ENCODE assay signal across 1 cellular context in genomic region chr3:150603090-150603887, GRCh38.
A peak's percentile ranks its signal among the peaks of the same experiment; 100 is the strongest.
TF ChIP-seq lines count a peak whose summit lies in the region.

Gene SELENOT (plus strand): TSS chr3:150603321. CDS start chr3:150603363, 42 bp downstream.

TF ChIP-seq in HepG2, 621 proteins besides CTCF, POLR2A, EP300 and RAD21 (continued from another document and continues in another):
- TF ChIP-seq, protein P1, sequence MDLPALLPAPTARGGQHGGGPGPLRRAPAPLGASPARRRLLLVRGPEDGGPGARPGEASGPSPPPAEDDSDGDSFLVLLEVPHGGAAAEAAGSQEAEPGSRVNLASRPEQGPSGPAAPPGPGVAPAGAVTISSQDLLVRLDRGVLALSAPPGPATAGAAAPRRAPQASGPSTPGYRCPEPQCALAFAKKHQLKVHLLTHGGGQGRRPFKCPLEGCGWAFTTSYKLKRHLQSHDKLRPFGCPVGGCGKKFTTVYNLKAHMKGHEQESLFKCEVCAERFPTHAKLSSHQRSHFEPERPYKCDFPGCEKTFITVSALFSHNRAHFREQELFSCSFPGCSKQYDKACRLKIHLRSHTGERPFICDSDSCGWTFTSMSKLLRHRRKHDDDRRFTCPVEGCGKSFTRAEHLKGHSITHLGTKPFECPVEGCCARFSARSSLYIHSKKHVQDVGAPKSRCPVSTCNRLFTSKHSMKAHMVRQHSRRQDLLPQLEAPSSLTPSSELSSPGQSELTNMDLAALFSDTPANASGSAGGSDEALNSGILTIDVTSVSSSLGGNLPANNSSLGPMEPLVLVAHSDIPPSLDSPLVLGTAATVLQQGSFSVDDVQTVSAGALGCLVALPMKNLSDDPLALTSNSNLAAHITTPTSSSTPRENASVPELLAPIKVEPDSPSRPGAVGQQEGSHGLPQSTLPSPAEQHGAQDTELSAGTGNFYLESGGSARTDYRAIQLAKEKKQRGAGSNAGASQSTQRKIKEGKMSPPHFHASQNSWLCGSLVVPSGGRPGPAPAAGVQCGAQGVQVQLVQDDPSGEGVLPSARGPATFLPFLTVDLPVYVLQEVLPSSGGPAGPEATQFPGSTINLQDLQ (CRISPR knock-in tag; IDR thresholded peaks at IDR 0.05): peak; percentile 92
- peak; percentile 99 for TF ChIP-seq TAF1 (CRISPR knock-in tag; IDR thresholded peaks at IDR 0.05)
- no peak for TF ChIP-seq IKZF4 (CRISPR knock-in tag; IDR thresholded peaks at IDR 0.05; ENCODE audit: borderline replicate concordance, low read depth, not compliant biosample characterization)
- TF ChIP-seq NCOA2 (CRISPR knock-in tag; IDR thresholded peaks at IDR 0.05): peak; percentile 44
- TF ChIP-seq, protein P2, sequence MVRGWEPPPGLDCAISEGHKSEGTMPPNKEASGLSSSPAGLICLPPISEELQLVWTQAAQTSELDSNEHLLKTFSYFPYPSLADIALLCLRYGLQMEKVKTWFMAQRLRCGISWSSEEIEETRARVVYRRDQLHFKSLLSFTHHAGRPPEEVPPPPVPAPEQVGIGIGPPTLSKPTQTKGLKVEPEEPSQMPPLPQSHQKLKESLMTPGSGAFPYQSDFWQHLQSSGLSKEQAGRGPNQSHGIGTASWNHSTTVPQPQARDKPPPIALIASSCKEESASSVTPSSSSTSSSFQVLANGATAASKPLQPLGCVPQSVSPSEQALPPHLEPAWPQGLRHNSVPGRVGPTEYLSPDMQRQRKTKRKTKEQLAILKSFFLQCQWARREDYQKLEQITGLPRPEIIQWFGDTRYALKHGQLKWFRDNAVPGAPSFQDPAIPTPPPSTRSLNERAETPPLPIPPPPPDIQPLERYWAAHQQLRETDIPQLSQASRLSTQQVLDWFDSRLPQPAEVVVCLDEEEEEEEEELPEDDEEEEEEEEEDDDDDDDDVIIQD (CRISPR knock-in tag; IDR thresholded peaks at IDR 0.05; ENCODE audit: low read depth): peak; percentile 50; the same call in 1 of the 2 replicates
- TF ChIP-seq AKAP8 (CRISPR knock-in tag; IDR thresholded peaks at IDR 0.05): peak; percentile 51; the same call in 1 of the 2 replicates
- peak; percentile 84; the same call in 1 of the 2 replicates for TF ChIP-seq THAP9 (CRISPR knock-in tag; IDR thresholded peaks at IDR 0.05; ENCODE audit: borderline replicate concordance)
- TF ChIP-seq KDM2A (CRISPR knock-in tag; IDR thresholded peaks at IDR 0.05; ENCODE audit: borderline replicate concordance, low read depth): peak; percentile 80; the same call in 1 of the 2 replicates
- TF ChIP-seq HNF4A (CRISPR knock-in tag; IDR thresholded peaks at IDR 0.05): peak; percentile 5; the same call in 1 of the 2 replicates
- peak; percentile 81 for TF ChIP-seq ZNF160 (CRISPR knock-in tag; IDR thresholded peaks at IDR 0.05)
- TF ChIP-seq ZNF329 (CRISPR knock-in tag; IDR thresholded peaks at IDR 0.05; ENCODE audit: low read depth): no peak
- peak; percentile 82; the same call in 1 of the 2 replicates for TF ChIP-seq FOXJ3 (CRISPR knock-in tag; IDR thresholded peaks at IDR 0.05; ENCODE audit: borderline replicate concordance)
- TF ChIP-seq EHMT2 (IDR thresholded peaks at IDR 0.05; ENCODE audit: borderline replicate concordance, low read depth, low read length): no peak
- peak; percentile 66; the same call in 1 of the 2 replicates for TF ChIP-seq BRCA1 (CRISPR knock-in tag; IDR thresholded peaks at IDR 0.05)
- TF ChIP-seq ZMYM3 (CRISPR knock-in tag; IDR thresholded peaks at IDR 0.05): peak; percentile 46; the same call in 1 of the 2 replicates
- peak; percentile 57; the same call in 1 of the 2 replicates for TF ChIP-seq ZNF878 (CRISPR knock-in tag; IDR thresholded peaks at IDR 0.05)
- TF ChIP-seq PITX1 (CRISPR knock-in tag; IDR thresholded peaks at IDR 0.05): no peak; the same call in 1 of the 2 replicates
- TF ChIP-seq POLR2AphosphoS2 (IDR thresholded peaks at IDR 0.05; ENCODE audit: low read depth, low read length): no peak
- peak; percentile 49; the same call in 1 of the 2 replicates for TF ChIP-seq ZNF556 (CRISPR knock-in tag; IDR thresholded peaks at IDR 0.05; ENCODE audit: borderline replicate concordance)
- TF ChIP-seq ETV5 (CRISPR knock-in tag; IDR thresholded peaks at IDR 0.05; ENCODE audit: borderline replicate concordance): no peak
- peak; percentile 13 for TF ChIP-seq ZEB1 (IDR thresholded peaks at IDR 0.05; ENCODE audit: insufficient replicate concordance, low read depth)
- no peak for TF ChIP-seq MIER2 (CRISPR knock-in tag; IDR thresholded peaks at IDR 0.05)
- peak; percentile 47; the same call in 1 of the 2 replicates for TF ChIP-seq ZSCAN25 (CRISPR knock-in tag; IDR thresholded peaks at IDR 0.05)
- TF ChIP-seq, protein P3, sequence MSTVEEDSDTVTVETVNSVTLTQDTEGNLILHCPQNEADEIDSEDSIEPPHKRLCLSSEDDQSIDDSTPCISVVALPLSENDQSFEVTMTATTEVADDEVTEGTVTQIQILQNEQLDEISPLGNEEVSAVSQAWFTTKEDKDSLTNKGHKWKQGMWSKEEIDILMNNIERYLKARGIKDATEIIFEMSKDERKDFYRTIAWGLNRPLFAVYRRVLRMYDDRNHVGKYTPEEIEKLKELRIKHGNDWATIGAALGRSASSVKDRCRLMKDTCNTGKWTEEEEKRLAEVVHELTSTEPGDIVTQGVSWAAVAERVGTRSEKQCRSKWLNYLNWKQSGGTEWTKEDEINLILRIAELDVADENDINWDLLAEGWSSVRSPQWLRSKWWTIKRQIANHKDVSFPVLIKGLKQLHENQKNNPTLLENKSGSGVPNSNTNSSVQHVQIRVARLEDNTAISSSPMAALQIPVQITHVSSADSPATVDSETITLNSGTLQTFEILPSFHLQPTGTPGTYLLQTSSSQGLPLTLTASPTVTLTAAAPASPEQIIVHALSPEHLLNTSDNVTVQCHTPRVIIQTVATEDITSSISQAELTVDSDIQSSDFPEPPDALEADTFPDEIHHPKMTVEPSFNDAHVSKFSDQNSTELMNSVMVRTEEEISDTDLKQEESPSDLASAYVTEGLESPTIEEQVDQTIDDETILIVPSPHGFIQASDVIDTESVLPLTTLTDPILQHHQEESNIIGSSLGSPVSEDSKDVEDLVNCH (CRISPR knock-in tag; IDR thresholded peaks at IDR 0.05): no peak
- 0 out of 2 replicates have a peak, but pooled peaks have one; percentile 9 for TF ChIP-seq NFE2 (CRISPR knock-in tag; IDR thresholded peaks at IDR 0.05)
- no peak for TF ChIP-seq SCMH1 (CRISPR knock-in tag; IDR thresholded peaks at IDR 0.05; ENCODE audit: borderline replicate concordance)
- TF ChIP-seq THAP11 (CRISPR knock-in tag; IDR thresholded peaks at IDR 0.05): peak; percentile 66
- TF ChIP-seq, protein P4, sequence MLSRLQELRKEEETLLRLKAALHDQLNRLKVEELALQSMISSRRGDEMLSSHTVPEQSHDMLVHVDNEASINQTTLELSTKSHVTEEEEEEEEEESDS (CRISPR knock-in tag; IDR thresholded peaks at IDR 0.05; ENCODE audit: borderline replicate concordance): peak; percentile 72; the same call in 1 of the 2 replicates
- TF ChIP-seq, protein P5, sequence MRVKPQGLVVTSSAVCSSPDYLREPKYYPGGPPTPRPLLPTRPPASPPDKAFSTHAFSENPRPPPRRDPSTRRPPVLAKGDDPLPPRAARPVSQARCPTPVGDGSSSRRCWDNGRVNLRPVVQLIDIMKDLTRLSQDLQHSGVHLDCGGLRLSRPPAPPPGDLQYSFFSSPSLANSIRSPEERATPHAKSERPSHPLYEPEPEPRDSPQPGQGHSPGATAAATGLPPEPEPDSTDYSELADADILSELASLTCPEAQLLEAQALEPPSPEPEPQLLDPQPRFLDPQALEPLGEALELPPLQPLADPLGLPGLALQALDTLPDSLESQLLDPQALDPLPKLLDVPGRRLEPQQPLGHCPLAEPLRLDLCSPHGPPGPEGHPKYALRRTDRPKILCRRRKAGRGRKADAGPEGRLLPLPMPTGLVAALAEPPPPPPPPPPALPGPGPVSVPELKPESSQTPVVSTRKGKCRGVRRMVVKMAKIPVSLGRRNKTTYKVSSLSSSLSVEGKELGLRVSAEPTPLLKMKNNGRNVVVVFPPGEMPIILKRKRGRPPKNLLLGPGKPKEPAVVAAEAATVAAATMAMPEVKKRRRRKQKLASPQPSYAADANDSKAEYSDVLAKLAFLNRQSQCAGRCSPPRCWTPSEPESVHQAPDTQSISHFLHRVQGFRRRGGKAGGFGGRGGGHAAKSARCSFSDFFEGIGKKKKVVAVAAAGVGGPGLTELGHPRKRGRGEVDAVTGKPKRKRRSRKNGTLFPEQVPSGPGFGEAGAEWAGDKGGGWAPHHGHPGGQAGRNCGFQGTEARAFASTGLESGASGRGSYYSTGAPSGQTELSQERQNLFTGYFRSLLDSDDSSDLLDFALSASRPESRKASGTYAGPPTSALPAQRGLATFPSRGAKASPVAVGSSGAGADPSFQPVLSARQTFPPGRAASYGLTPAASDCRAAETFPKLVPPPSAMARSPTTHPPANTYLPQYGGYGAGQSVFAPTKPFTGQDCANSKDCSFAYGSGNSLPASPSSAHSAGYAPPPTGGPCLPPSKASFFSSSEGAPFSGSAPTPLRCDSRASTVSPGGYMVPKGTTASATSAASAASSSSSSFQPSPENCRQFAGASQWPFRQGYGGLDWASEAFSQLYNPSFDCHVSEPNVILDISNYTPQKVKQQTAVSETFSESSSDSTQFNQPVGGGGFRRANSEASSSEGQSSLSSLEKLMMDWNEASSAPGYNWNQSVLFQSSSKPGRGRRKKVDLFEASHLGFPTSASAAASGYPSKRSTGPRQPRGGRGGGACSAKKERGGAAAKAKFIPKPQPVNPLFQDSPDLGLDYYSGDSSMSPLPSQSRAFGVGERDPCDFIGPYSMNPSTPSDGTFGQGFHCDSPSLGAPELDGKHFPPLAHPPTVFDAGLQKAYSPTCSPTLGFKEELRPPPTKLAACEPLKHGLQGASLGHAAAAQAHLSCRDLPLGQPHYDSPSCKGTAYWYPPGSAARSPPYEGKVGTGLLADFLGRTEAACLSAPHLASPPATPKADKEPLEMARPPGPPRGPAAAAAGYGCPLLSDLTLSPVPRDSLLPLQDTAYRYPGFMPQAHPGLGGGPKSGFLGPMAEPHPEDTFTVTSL (CRISPR knock-in tag; IDR thresholded peaks at IDR 0.05; ENCODE audit: borderline replicate concordance): peak; percentile 58; the same call in 1 of the 2 replicates
- peak; percentile 49; the same call in 1 of the 2 replicates for TF ChIP-seq ZBED4 (CRISPR knock-in tag; IDR thresholded peaks at IDR 0.05; ENCODE audit: borderline replicate concordance)
- no peak for TF ChIP-seq ZNF512 (CRISPR knock-in tag; IDR thresholded peaks at IDR 0.05)
- 0 out of 2 replicates have a peak, but pooled peaks have one; percentile 11 for TF ChIP-seq ZNF703 (CRISPR knock-in tag; IDR thresholded peaks at IDR 0.05; ENCODE audit: borderline replicate concordance)
